In the genomic region with DNA sequence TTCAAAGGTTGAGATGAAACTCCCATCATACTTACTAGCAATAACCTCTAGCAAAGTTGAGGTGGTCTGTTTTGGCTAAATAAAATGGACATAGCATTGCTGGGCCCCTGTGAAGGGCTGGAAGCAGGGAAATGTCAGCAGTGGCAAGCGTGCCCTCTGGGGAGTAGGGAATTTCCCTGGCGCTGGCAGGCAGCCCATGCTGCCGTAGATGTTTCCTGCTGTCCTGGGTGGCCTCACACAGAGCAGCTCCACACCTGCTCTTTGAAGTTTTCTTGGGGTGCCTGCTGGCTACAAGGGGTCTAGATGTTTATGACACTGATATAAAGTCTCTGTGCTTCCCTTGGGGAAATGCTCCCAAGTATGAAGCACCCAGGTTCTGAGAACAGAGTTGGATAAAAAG, we compare ENCODE assay signal across 9 cellular contexts. TPM values are rescaled to one million over a fixed set of nuclear protein-coding genes. Genes with fewer than 3 reads are reported as not detected.
A peak's percentile ranks its signal among the peaks of the same experiment; 100 is the strongest.
DNase-seq lines count a peak whose midpoint lies in the region; ATAC-seq and TF ChIP-seq lines count a peak whose summit lies in the region.
"Had no signal": no experiment of that assay in that cellular context is flagged by ENCODE, and none has a peak within 500 bp of the region (broad histone marks: within the 10 kb centered on the region; RNA-seq: fewer than 3 reads in every experiment).

No MANE protein-coding gene starts in this region.

- TF ChIP-seq CTCF in GM06990 (IDR thresholded peaks at IDR 0.05; ENCODE audit: insufficient read depth, low read length, poor library complexity, severe bottlenecking) (no peak), cardiac fibroblast (IDR thresholded peaks at IDR 0.05; ENCODE audit: low read depth, low read length) (no peak), glutamatergic neuron (IDR thresholded peaks at IDR 0.05; ENCODE audit: partially characterized antibody, unreplicated experiment) (no peak)

- H3K27ac ChIP-seq in rectal smooth muscle tissue (ENCODE audit: low read depth, low read length): no peak overlapping the region
- H3K27ac ChIP-seq: epithelial cell of prostate had no signal

- peak; percentile 50 for DNase-seq in GM06990 (ENCODE audit: extremely low read depth, insufficient read length)
- DNase-seq in NCI-H226: peak; percentile 16
- DNase-seq in cardiac fibroblast (ENCODE audit: low read depth in 2 of 2): peak; percentile 26 to 52
- DNase-seq in inferior parietal cortex (ENCODE audit: extremely low spot score): no peak
- DNase-seq in glutamatergic neuron: no peak
- DNase-seq: natural killer cell had no signal

- H3K36me3 Mint-ChIP-seq in glutamatergic neuron (ENCODE audit: unreplicated experiment): no peaks in the 10 kb centered on the region
- H3K36me3 Mint-ChIP-seq: natural killer cell had no signal

- ATAC-seq in HG03342 (IDR thresholded peaks at IDR 0.05; ENCODE audit: unreplicated experiment): no peak

- H3K27me3 ChIP-seq in GM06990 (replicated peaks; ENCODE audit: control insufficient read depth, insufficient read depth, low read length): no peaks in the 10 kb centered on the region
- no peaks in the 10 kb centered on the region for H3K27me3 ChIP-seq in rectal smooth muscle tissue (ENCODE audit: control insufficient read depth, insufficient read depth, low read length)

- no peak overlapping the region for H3K27ac Mint-ChIP-seq in glutamatergic neuron (ENCODE audit: unreplicated experiment)
- H3K27ac Mint-ChIP-seq: natural killer cell had no signal

- H3K4me3 ChIP-seq in GM06990 (replicated peaks; ENCODE audit: low read depth, low read length) (no peak overlapping the region), cardiac fibroblast (replicated peaks in 1 of 2; ENCODE audit: low read depth in 2 of 2, low read length in 2 of 2) (no peak overlapping the region), rectal smooth muscle tissue (ENCODE audit: low read length) (peak overlapping the region; percentile 16)

- no peaks in the 10 kb centered on the region for H3K36me3 ChIP-seq in GM06990 (ENCODE audit: control insufficient read depth, insufficient read depth, low read length)
- no peaks in the 10 kb centered on the region for H3K36me3 ChIP-seq in rectal smooth muscle tissue (ENCODE audit: control insufficient read depth, insufficient read depth, low read length)

- peaks cover 23% of the 10 kb centered on the region for H3K4me1 ChIP-seq in rectal smooth muscle tissue (ENCODE audit: control insufficient read depth, insufficient read depth, low read length)

- peaks cover 2% of the 10 kb centered on the region for H3K9me3 Mint-ChIP-seq in glutamatergic neuron (ENCODE audit: unreplicated experiment)
- H3K9me3 Mint-ChIP-seq: natural killer cell had no signal

- H3K9ac ChIP-seq in rectal smooth muscle tissue (ENCODE audit: low read length): no peak overlapping the region

- peaks cover 37% of the 10 kb centered on the region for H3K4me1 Mint-ChIP-seq in glutamatergic neuron (ENCODE audit: low read depth, unreplicated experiment)

- peaks cover 3% of the 10 kb centered on the region for H3K27me3 Mint-ChIP-seq in glutamatergic neuron (ENCODE audit: unreplicated experiment)

- H3K4me3 Mint-ChIP-seq in glutamatergic neuron (ENCODE audit: unreplicated experiment): no peak overlapping the region
- H3K4me3 Mint-ChIP-seq: natural killer cell had no signal

RNA-seq across cellular contexts. Expression of a gene that starts 30.2 kb away (rescaled TPM):
- total RNA-seq in glutamatergic neuron (ENCODE audit: unreplicated experiment): 49.2 TPM

Comparison
In these comparisons a context has a peak if more than half of its experiments do, and no peak if none do; other contexts are left out.
1. DNase-seq: peak in GM06990 (single experiment), NCI-H226 (single experiment) and cardiac fibroblast (2 of 2); none in inferior parietal cortex (single experiment) and glutamatergic neuron (single experiment).